Comparison of ENCODE assay signal across 9 cellular contexts in genomic region chr2:19863303-19864041, GRCh38. TPM values are rescaled to one million over a fixed set of nuclear protein-coding genes. Genes with fewer than 3 reads are reported as not detected.
DNase-seq lines count a peak whose midpoint lies in the region; ATAC-seq and TF ChIP-seq lines count a peak whose summit lies in the region.
"Had no signal": no experiment of that assay in that cellular context is flagged by ENCODE, and none has a peak within 500 bp of the region (broad histone marks: within the 10 kb centered on the region; RNA-seq: fewer than 3 reads in every experiment).

No MANE protein-coding gene starts in this region.

- peak overlapping the region; percentile 18 to 39 (median 25) for H3K4me3 ChIP-seq in right lobe of liver
- H3K4me3 ChIP-seq: BLaER1 treated with 17β-estradiol and CSF1 and Interleukin-3, amounts not matched to agents 10 nM and 100 nM had no signal

- no peaks in the 10 kb centered on the region for H3K9me3 ChIP-seq in right lobe of liver
- H3K9me3 ChIP-seq: BLaER1 treated with 17β-estradiol and CSF1 and Interleukin-3, amounts not matched to agents 10 nM and 100 nM had no signal

- ATAC-seq in HG02588 (IDR thresholded peaks at IDR 0.05; ENCODE audit: unreplicated experiment) (peak; percentile 62), right lobe of liver (peak; percentile 92 to 96 (median 94))

- TF ChIP-seq CTCF in right lobe of liver (IDR thresholded peaks at IDR 0.05), result peak; percentile 98

- intact Hi-C loops in right lobe of liver (cut with DNase I), result loop anchor here in 1 of 2 donors (10.0 kb wide), 1 partner anchor 509 kb away; the partner anchor contains the start of gene OSR1

- DNase-seq in NCI-H2171 treated with DMSO at 0.1 percent for 48 hours (lab: John Stamatoyannopoulos, UW) (peak; percentile 58), NCI-H2171 (lab: John Stamatoyannopoulos, UW) (no peak), NCI-H146 (lab: John Stamatoyannopoulos, UW) (peak; percentile 82), dermis microvascular lymphatic vessel endothelial cell (ENCODE audit: low read depth in 2 of 2) (peak; percentile 20 to 48), right lobe of liver (peak; percentile 80 to 87 (median 82))
- DNase-seq in activated CD4-positive, alpha-beta T cell treated with anti-CD3 and anti-CD28 coated beads, Interleukin-2, amount 50 U/mL, for 4 hours, result peak; percentile 55 to 58
- DNase-seq in stimulated activated CD4-positive, alpha-beta T cell treated with anti-CD3 and anti-CD28 coated beads, TNF-alpha, amount 100 ng/mL, for 1 hour (ENCODE audit: low read depth in 3 of 3, low spot score in 1 of 3), result peak in 2 of 3 donors; percentile 46 to 62

- 26% methylated on average over 4 of the region's 33 CpGs for WGBS in right lobe of liver (ENCODE audit: insufficient coverage, low coverage, low lambda C conversion rate, missing lambda C conversion rate)

- no peaks in the 10 kb centered on the region for H3K36me3 ChIP-seq in right lobe of liver
- H3K36me3 ChIP-seq: BLaER1 treated with 17β-estradiol and CSF1 and Interleukin-3, amounts not matched to agents 10 nM and 100 nM had no signal

- H3K27ac ChIP-seq in right lobe of liver, result peak overlapping the region in 2 of 3 donors; percentile 39 to 63
- H3K27ac ChIP-seq: BLaER1 treated with 17β-estradiol and CSF1 and Interleukin-3, amounts not matched to agents 10 nM and 100 nM had no signal

- TF ChIP-seq POLR2A in right lobe of liver (IDR thresholded peaks at IDR 0.05), result no peak

- no peaks in the 10 kb centered on the region for H3K27me3 ChIP-seq in right lobe of liver

- peaks cover 0 to 6% (median 0%) of the 10 kb centered on the region in 4 donors for H3K4me1 ChIP-seq in right lobe of liver

RNA-seq across cellular contexts. Expression of gene TTC32, which starts 38.3 kb away (rescaled TPM):
- 6.3 and 8.7 TPM in 2 replicates for total RNA-seq in dermis microvascular lymphatic vessel endothelial cell
- 1 to 10 TPM; 2.4 to 5.5 (median 3.8) TPM for total RNA-seq in right lobe of liver
